Comparison of ENCODE assay signal across 25 cellular contexts in genomic region chr2:21469564-21469963, GRCh38.
"Had no signal": no experiment of that assay in that cellular context is flagged by ENCODE, and none has a peak within 500 bp of the region (broad histone marks: within the 10 kb centered on the region; RNA-seq: fewer than 3 reads in every experiment).

No MANE protein-coding gene starts in this region.

- ATAC-seq: left colon; left lung; lower lobe of right lung; naive thymus-derived CD4-positive, alpha-beta T cell; natural killer cell treated with Interleukin-12 subunit alpha and Interleukin-12 subunit beta and Interleukin-15 and Interleukin-18, amount 100 ng/mL, for 72 hours; pancreas; psoas muscle; right lobe of liver; stimulated activated memory B cell treated with anti-CD40 and anti-IgM and Interleukin-4, amounts not matched to agents 10 μg/mL and 1 μg/mL and 100 μg/mL, for 72 hours; stimulated activated naive CD8-positive, alpha-beta T cell treated with anti-CD3 and anti-CD28 coated beads, Interleukin-15, amount 100 ng/mL, for 72 hours had no signal

- H3K27ac ChIP-seq: left lung, lower lobe of right lung, pancreas, psoas muscle, right lobe of liver, tibial nerve, uterus had no signal

- H3K4me1 ChIP-seq: left lung, lower lobe of right lung, pancreas, psoas muscle, uterus had no signal

- H3K4me2 ChIP-seq: smooth muscle cell had no signal

- H3K9me3 ChIP-seq: left lung, lower lobe of right lung, pancreas, psoas muscle, right lobe of liver, tibial nerve, uterus had no signal

- DNase-seq: hypothalamus; immature natural killer cell; kidney; left colon; left lung; lower lobe of right lung; mammary epithelial cell; naive thymus-derived CD4-positive, alpha-beta T cell; nucleus accumbens; pancreas; psoas muscle; right lobe of liver; stimulated activated CD4-positive, alpha-beta T cell treated with anti-CD3 and anti-CD28 coated beads, Interleukin-1b, Interleukin-23, amount 100 ng/mL, for 48 hours; stimulated activated CD4-positive, alpha-beta T cell treated with anti-CD3 and anti-CD28 coated beads, Interleukin-2, amount 100 ng/mL, for 48 hours; stimulated activated CD4-positive, alpha-beta T cell treated with anti-CD3 and anti-CD28 coated beads, Interleukin-4, amount 100 ng/mL, for 4 hours; stimulated activated CD8-positive, alpha-beta memory T cell treated with anti-CD3 and anti-CD28 coated beads, Interleukin-4, amount 100 ng/mL, for 48 hours; stimulated activated naive CD4-positive, alpha-beta T cell treated with Interleukin-2 at 50 U/mL for 16 hours; stimulated activated naive CD8-positive, alpha-beta T cell treated with anti-CD3 and anti-CD28 coated beads, Interleukin-15, amount 100 ng/mL, for 72 hours; substantia nigra; uterus had no signal

- H3K4me3 ChIP-seq: left lung, lower lobe of right lung, pancreas, psoas muscle, right lobe of liver, smooth muscle cell, tibial nerve, uterus had no signal

- H3K27me3 ChIP-seq: left lung, pancreas, right lobe of liver, tibial nerve, uterus had no signal

- H3K36me3 ChIP-seq: left lung, lower lobe of right lung, pancreas, right lobe of liver, tibial nerve, uterus had no signal

- FAIRE-seq: islet of Langerhans, kidney, pancreas had no signal
